In the genomic region with DNA sequence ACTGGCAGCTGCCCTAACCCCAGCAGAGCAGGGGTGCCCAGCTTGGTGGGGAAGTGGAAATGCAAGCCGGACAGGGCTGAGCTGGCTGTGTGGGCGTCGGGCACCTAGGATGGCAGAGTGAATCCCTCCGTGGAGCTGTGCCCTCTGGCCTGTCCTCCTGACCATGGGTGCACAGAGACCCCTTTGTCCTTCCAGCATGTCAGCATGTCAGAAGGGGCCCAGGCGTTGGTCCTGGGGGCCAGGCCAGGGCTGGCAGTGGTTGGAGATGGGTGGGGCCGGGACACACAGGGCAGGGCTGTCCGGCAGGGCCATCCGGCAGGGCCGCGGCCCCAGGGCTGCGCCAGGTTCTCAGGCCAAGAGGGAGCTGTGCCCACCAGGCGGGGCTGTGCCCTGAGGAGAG, we compare ENCODE assay signal across 21 cellular contexts.
DNase-seq lines count a peak whose midpoint lies in the region; ATAC-seq and TF ChIP-seq lines count a peak whose summit lies in the region.
"Had no signal": no experiment of that assay in that cellular context is flagged by ENCODE, and none has a peak within 500 bp of the region (broad histone marks: within the 10 kb centered on the region; RNA-seq: fewer than 3 reads in every experiment).

No MANE protein-coding gene starts in this region.

- H3K27ac ChIP-seq in layer of hippocampus (ENCODE audit: low read depth, low read length) (peak overlapping the region; percentile 81), skin epidermis (peak overlapping the region; percentile 13 to 82 (median 50))
- H3K27ac ChIP-seq: cardiac muscle cell had no signal

- no peak overlapping the region for H3K4me3 ChIP-seq in GM06990 (replicated peaks; ENCODE audit: low read depth, low read length)
- H3K4me3 ChIP-seq in skin epidermis: no peak overlapping the region
- H3K4me3 ChIP-seq: cardiac muscle cell had no signal

- H3K4me1 Mint-ChIP-seq in dendritic cell treated with granulocyte-macrophage colony-stimulating factor and Interleukin-4, amounts not matched to agents 40 ng/mL and 50 ng/mL, for 4 days (ENCODE audit: low read depth): peaks cover 96% of the 10 kb centered on the region
- H3K4me1 Mint-ChIP-seq: WTC11 had no signal

- H3K27ac Mint-ChIP-seq in dendritic cell treated with granulocyte-macrophage colony-stimulating factor and Interleukin-4, amounts not matched to agents 40 ng/mL and 50 ng/mL, for 4 days: peak overlapping the region; percentile 95
- H3K27ac Mint-ChIP-seq: activated naive CD8-positive, alpha-beta T cell treated with anti-CD3 and anti-CD28 coated beads, Interleukin-2, amount 50 U/mL, for 24 hours; activated T-helper 1 cell treated with anti-CD3 and anti-CD28 coated beads, Interleukin-12 subunit alpha, Interleukin-12 subunit beta, Interleukin-2, Interleukin-4 antibody, amounts not matched to agents 30 ng/mL and 10 ng/mL and 1 ng/mL, durations not matched to agents 14 hours and 24 hours and 36 hours; HFFc6; naive thymus-derived CD4-positive, alpha-beta T cell; T-helper 17 cell; WTC11 had no signal

- peaks cover 65% of the 10 kb centered on the region for H3K36me3 Mint-ChIP-seq in dendritic cell treated with granulocyte-macrophage colony-stimulating factor and Interleukin-4, amounts not matched to agents 40 ng/mL and 50 ng/mL, for 4 days (ENCODE audit: low read depth)
- H3K36me3 Mint-ChIP-seq: naive thymus-derived CD4-positive, alpha-beta T cell had no signal

- H3K36me3 ChIP-seq in GM06990 (ENCODE audit: control insufficient read depth, insufficient read depth, low read length): no peaks in the 10 kb centered on the region

- no peak for ATAC-seq in HG03135 (IDR thresholded peaks at IDR 0.05; ENCODE audit: unreplicated experiment)
- ATAC-seq: activated naive CD8-positive, alpha-beta T cell treated with anti-CD3 and anti-CD28 coated beads, Interleukin-2, amount 50 U/mL, for 24 hours; effector memory CD8-positive, alpha-beta T cell; T-helper 17 cell; WTC11 had no signal

- TF ChIP-seq CTCF in GM06990 (IDR thresholded peaks at IDR 0.05; ENCODE audit: insufficient read depth, low read length, poor library complexity, severe bottlenecking): no peak

- DNase-seq in GM06990 (ENCODE audit: extremely low read depth, insufficient read length) (peak; percentile 7), DMS79 treated with DMSO at 0.1 percent for 48 hours (lab: John Stamatoyannopoulos, UW) (no peak), NCI-H524 treated with DMSO at 0.1 percent for 48 hours (lab: John Stamatoyannopoulos, UW) (no peak)
- no peak for DNase-seq in stimulated activated naive CD4-positive, alpha-beta T cell treated with Interleukin-2 at 50 U/mL for 16 hours (lab: John Stamatoyannopoulos, UW)
- DNase-seq: activated naive CD8-positive, alpha-beta T cell treated with anti-CD3 and anti-CD28 coated beads, Interleukin-2, amount 50 U/mL, for 24 hours; COR-L47; effector memory CD8-positive, alpha-beta T cell; HFFc6; naive thymus-derived CD4-positive, alpha-beta T cell; NCI-H187 treated with DMSO at 0.1 percent for 48 hours; NK-92 treated with Interleukin-12 subunit alpha and Interleukin-12 subunit beta, amount 100 ng/mL, for 24 hours; stimulated activated naive CD4-positive, alpha-beta T cell had no signal

- H3K27me3 ChIP-seq in GM06990 (replicated peaks; ENCODE audit: control insufficient read depth, insufficient read depth, low read length) (no peaks in the 10 kb centered on the region), layer of hippocampus (ENCODE audit: control insufficient read depth, insufficient read depth, low read length) (no peaks in the 10 kb centered on the region)
- H3K27me3 ChIP-seq: cardiac muscle cell had no signal

- no peaks in the 10 kb centered on the region for H3K9me3 Mint-ChIP-seq in dendritic cell treated with granulocyte-macrophage colony-stimulating factor and Interleukin-4, amounts not matched to agents 40 ng/mL and 50 ng/mL, for 4 days
- H3K9me3 Mint-ChIP-seq: activated naive CD8-positive, alpha-beta T cell treated with anti-CD3 and anti-CD28 coated beads, Interleukin-2, amount 50 U/mL, for 24 hours; activated T-helper 1 cell treated with anti-CD3 and anti-CD28 coated beads, Interleukin-12 subunit alpha, Interleukin-12 subunit beta, Interleukin-2, Interleukin-4 antibody, amounts not matched to agents 30 ng/mL and 10 ng/mL and 1 ng/mL, durations not matched to agents 14 hours and 24 hours and 36 hours; effector memory CD8-positive, alpha-beta T cell; HFFc6; naive thymus-derived CD4-positive, alpha-beta T cell; WTC11 had no signal

- H3K4me3 Mint-ChIP-seq in dendritic cell treated with granulocyte-macrophage colony-stimulating factor and Interleukin-4, amounts not matched to agents 40 ng/mL and 50 ng/mL, for 4 days: peak overlapping the region; percentile 32
- H3K4me3 Mint-ChIP-seq: activated naive CD8-positive, alpha-beta T cell treated with anti-CD3 and anti-CD28 coated beads, Interleukin-2, amount 50 U/mL, for 24 hours; activated T-helper 1 cell treated with anti-CD3 and anti-CD28 coated beads, Interleukin-12 subunit alpha, Interleukin-12 subunit beta, Interleukin-2, Interleukin-4 antibody, amounts not matched to agents 30 ng/mL and 10 ng/mL and 1 ng/mL, durations not matched to agents 14 hours and 24 hours and 36 hours; effector memory CD8-positive, alpha-beta T cell; HFFc6; naive thymus-derived CD4-positive, alpha-beta T cell; T-helper 17 cell; WTC11 had no signal

- no peaks in the 10 kb centered on the region for H3K27me3 Mint-ChIP-seq in dendritic cell treated with granulocyte-macrophage colony-stimulating factor and Interleukin-4, amounts not matched to agents 40 ng/mL and 50 ng/mL, for 4 days
- H3K27me3 Mint-ChIP-seq: activated naive CD8-positive, alpha-beta T cell treated with anti-CD3 and anti-CD28 coated beads, Interleukin-2, amount 50 U/mL, for 24 hours; effector memory CD8-positive, alpha-beta T cell; naive thymus-derived CD4-positive, alpha-beta T cell; progenitor cell of endocrine pancreas; T-helper 17 cell had no signal

- intact Hi-C loops in dendritic cell treated with granulocyte-macrophage colony-stimulating factor and Interleukin-4, amounts not matched to agents 40 ng/mL and 50 ng/mL, for 4 days (cut with micrococcal nuclease): no loop called here
